In the genomic region with DNA sequence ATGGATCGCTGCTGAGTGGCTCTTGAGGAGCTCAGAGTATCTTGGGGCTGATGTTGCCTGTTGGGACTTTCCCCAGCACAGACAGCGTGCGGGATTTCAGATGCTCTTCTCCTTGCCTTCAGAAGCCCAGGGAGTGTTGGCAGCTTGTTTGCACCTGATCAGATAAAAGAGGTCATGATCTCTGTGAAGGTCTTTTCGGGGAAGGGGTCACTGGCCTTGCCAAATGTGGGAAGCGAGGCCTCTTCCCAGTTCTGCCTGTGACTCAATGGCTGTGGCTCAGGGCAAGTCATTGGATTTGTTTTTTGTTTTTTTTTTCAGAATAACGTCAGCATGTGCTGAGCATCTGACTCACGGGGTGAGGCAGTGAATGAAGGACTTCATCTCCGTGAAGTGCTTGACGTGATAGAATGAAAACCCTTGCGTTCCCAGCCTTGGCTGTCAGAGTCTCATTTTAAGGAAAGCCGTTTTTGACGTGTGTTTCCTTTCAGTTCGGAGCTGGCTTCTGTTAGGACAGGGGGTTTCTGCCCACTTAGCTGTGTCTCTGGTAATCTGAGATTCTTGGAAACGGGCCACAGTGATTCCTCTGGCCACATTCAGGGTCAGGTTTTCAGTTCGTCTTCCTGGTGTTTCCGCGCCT, we compare ENCODE assay signal across 10 cellular contexts. TPM values are rescaled to one million over a fixed set of nuclear protein-coding genes. Genes with fewer than 3 reads are reported as not detected.
DNase-seq lines count a peak whose midpoint lies in the region; FAIRE-seq and TF ChIP-seq lines count a peak whose summit lies in the region.
"Had no signal": no experiment of that assay in that cellular context is flagged by ENCODE, and none has a peak within 500 bp of the region (broad histone marks: within the 10 kb centered on the region; RNA-seq: fewer than 3 reads in every experiment).

No MANE protein-coding gene starts in this region.

- H3K36me3 Mint-ChIP-seq in endothelial cell (ENCODE audit: low read depth, unreplicated experiment) = peaks cover 15% of the 10 kb centered on the region

- no peak for FAIRE-seq in GM12891 (lab: Jason Lieb, UNC)

- no peak for TF ChIP-seq POLR2A in GM12891 (IDR thresholded peaks at IDR 0.05; ENCODE audit: low read depth, low read length)

- TF ChIP-seq CTCF in endothelial cell (IDR thresholded peaks at IDR 0.05; ENCODE audit: unreplicated experiment) = no peak

- H3K9me3 Mint-ChIP-seq in endothelial cell (ENCODE audit: unreplicated experiment) = no peaks in the 10 kb centered on the region

- peak overlapping the region; percentile 33 for H3K4me3 Mint-ChIP-seq in endothelial cell (ENCODE audit: unreplicated experiment)

- no peak overlapping the region for H3K27ac Mint-ChIP-seq in endothelial cell (ENCODE audit: unreplicated experiment)

- peaks cover 11% of the 10 kb centered on the region for H3K4me1 Mint-ChIP-seq in endothelial cell (ENCODE audit: unreplicated experiment)

- DNase-seq in AG08395 (ENCODE audit: low spot score) (peak; percentile 94), M059J (ENCODE audit: low read depth) (peak; percentile 93), endothelial cell (ENCODE audit: low spot score) (no peak), myocyte (ENCODE audit: low read depth) (peak; percentile 77), RPMI8226 (no peak), GM12891 (ENCODE audit: insufficient read length, low spot score) (no peak), NCI-H2107 treated with DMSO at 0.1 percent for 48 hours (lab: John Stamatoyannopoulos, UW; ENCODE audit: unreplicated experiment) (no peak)
- no peak for DNase-seq in NK-92 treated with Interleukin-12 subunit alpha and Interleukin-12 subunit beta, amount 100 ng/mL, for 24 hours (lab: John Stamatoyannopoulos, UW)
- DNase-seq: activated gamma-delta T cell treated with Interleukin-2 at 50 U/mL for 16 hours, naive B cell had no signal

- H3K27me3 Mint-ChIP-seq in endothelial cell (ENCODE audit: unreplicated experiment) = peaks cover 3% of the 10 kb centered on the region
- H3K27me3 Mint-ChIP-seq: naive B cell had no signal

TF ChIP-seq in GM12891, 5 proteins besides CTCF, POLR2A, EP300 and RAD21:
- TF ChIP-seq POLR2AphosphoS5 (IDR thresholded peaks at IDR 0.05; ENCODE audit: low read depth, low read length) (no peak), PAX5 (IDR thresholded peaks at IDR 0.05; ENCODE audit: insufficient read depth, low read length, severe bottlenecking) (no peak), SPI1 (IDR thresholded peaks at IDR 0.05; ENCODE audit: low read depth, low read length) (no peak), POU2F2 (IDR thresholded peaks at IDR 0.05; ENCODE audit: low read depth, low read length) (no peak)

RNA-seq across cellular contexts. Expression of gene GALNT2, which starts 46.7 kb away (rescaled TPM):
- total RNA-seq in M059J (2014; rRNA removed; shearing (Covaris generic)) = 39.0 and 65.1 TPM in 2 replicates
- total RNA-seq in endothelial cell (ENCODE audit: unreplicated experiment) (74.8 TPM), myocyte (64.4 and 66.8 TPM in 2 replicates)
- 111 TPM for polyA plus RNA-seq in myocyte (2012)
- polyA plus RNA-seq in GM12891 (2012; ENCODE audit: low read depth, missing spikeins) = 18.6 TPM

Comparison
In these comparisons a context has a peak if more than half of its experiments do, and no peak if none do; other contexts are left out.
1. DNase-seq: peak in AG08395 (single experiment), M059J (single experiment) and myocyte (single experiment); none in endothelial cell (single experiment), RPMI8226 (single experiment), NK-92 treated with Interleukin-12 subunit alpha and Interleukin-12 subunit beta, amount 100 ng/mL, for 24 hours (single experiment), GM12891 (single experiment) and NCI-H2107 treated with DMSO at 0.1 percent for 48 hours (single experiment).